Comparison of ENCODE assay signal across 8 cellular contexts in the genomic region with DNA sequence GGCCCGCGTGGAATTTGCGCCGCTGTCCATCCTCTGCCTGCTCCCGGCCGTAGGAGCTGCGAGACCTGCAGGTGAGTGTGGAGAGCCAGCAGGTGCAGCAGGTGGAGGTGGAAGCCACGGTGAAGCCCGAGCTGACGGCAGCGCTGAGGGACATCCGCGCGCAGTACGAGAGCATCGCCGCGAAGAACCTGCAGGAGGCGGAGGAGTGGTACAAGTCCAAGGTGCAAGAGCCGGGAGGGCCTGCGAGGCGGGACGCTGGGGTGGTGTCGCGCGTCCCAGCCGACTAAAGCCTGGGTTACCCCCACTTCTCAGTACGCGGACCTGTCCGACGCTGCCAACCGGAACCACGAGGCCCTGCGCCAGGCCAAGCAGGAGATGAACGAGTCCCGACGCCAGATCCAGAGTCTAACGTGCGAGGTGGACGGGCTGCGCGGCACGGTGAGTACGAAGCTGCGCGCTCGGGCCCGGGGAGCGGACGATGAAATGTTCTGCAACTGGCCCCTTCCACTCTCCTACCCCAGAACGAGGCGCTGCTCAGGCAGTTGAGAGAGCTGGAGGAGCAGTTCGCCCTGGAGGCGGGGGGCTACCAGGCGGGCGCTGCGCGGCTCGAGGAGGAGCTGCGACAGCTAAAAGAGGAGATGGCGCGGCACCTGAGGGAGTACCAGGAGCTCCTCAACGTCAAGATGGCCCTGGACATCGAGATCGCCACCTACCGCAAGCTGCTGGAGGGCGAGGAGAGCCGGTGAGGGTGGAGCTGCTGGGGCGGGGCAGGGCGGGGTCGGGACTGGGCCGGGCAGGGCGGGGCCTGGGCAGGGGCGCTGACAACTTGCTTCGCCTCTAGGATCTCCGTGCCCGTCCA. TPM values are rescaled to one million over a fixed set of nuclear protein-coding genes. Genes with fewer than 3 reads are reported as not detected.
DNase-seq lines count a peak whose midpoint lies in the region; ATAC-seq and TF ChIP-seq lines count a peak whose summit lies in the region.

No MANE protein-coding gene starts in this region.

- peak overlapping the region; percentile 56 for H3K4me3 Mint-ChIP-seq in activated CD4-positive, alpha-beta T cell treated with anti-CD3 and anti-CD28 coated beads, Interleukin-2, amount 10 ng/mL, durations not matched to agents 7 days and 5 days

- peaks cover 35% of the 10 kb centered on the region for H3K4me1 Mint-ChIP-seq in activated CD4-positive, alpha-beta T cell treated with anti-CD3 and anti-CD28 coated beads, Interleukin-2, amount 10 ng/mL, durations not matched to agents 7 days and 5 days

- DNase-seq in GM12865 (ENCODE audit: low read depth): peak; percentile 63
- DNase-seq in NCI-H1930 (lab: John Stamatoyannopoulos, UW): peak; percentile 66 to 72
- DNase-seq in activated CD4-positive, alpha-beta T cell treated with anti-CD3 and anti-CD28 coated beads, Interleukin-2, amount 10 ng/mL, durations not matched to agents 7 days and 5 days: peak; percentile 31
- DNase-seq in germinal center (ENCODE audit: low spot score): peak; percentile 58

- no peaks in the 10 kb centered on the region for H3K9me3 Mint-ChIP-seq in activated CD4-positive, alpha-beta T cell treated with anti-CD3 and anti-CD28 coated beads, Interleukin-2, amount 10 ng/mL, durations not matched to agents 7 days and 5 days

- no peak for TF ChIP-seq CTCF in GM12865 (IDR thresholded peaks at IDR 0.05; ENCODE audit: insufficient read depth, low read depth, low read length, missing control alignments)

- no peak overlapping the region for H3K27ac ChIP-seq in skin epidermis

- no peak overlapping the region for H3K27ac Mint-ChIP-seq in activated CD4-positive, alpha-beta T cell treated with anti-CD3 and anti-CD28 coated beads, Interleukin-2, amount 10 ng/mL, durations not matched to agents 7 days and 5 days

- ATAC-seq in GM19324 (IDR thresholded peaks at IDR 0.05; ENCODE audit: low FRiP score, unreplicated experiment): no peak
- ATAC-seq in HG03196 (IDR thresholded peaks at IDR 0.05; ENCODE audit: unreplicated experiment): no peak
- ATAC-seq in HG03135 (IDR thresholded peaks at IDR 0.05; ENCODE audit: unreplicated experiment): no peak

- POLR2A ChIA-PET in activated CD4-positive, alpha-beta T cell treated with anti-CD3 and anti-CD28 coated beads, Interleukin-2, amount 10 ng/mL, durations not matched to agents 7 days and 5 days (lab: Charles Lee): interaction anchor here (0.7 kb wide), 1 partner anchor 34 kb away, joined by 3 read pairs; no protein-coding TSS in a partner anchor

- H3K4me3 ChIP-seq in GM12865 (ENCODE audit: low read depth, low read length) (no peak overlapping the region), skin epidermis (peak overlapping the region in 6 of 7 experiments; percentile 8 to 26 (median 12))

- H3K36me3 Mint-ChIP-seq in activated CD4-positive, alpha-beta T cell treated with anti-CD3 and anti-CD28 coated beads, Interleukin-2, amount 10 ng/mL, durations not matched to agents 7 days and 5 days (ENCODE audit: low read depth): no peaks in the 10 kb centered on the region

- CTCF ChIA-PET in activated CD4-positive, alpha-beta T cell treated with anti-CD3 and anti-CD28 coated beads, Interleukin-2, amount 10 ng/mL, durations not matched to agents 7 days and 5 days (lab: Charles Lee): interaction anchor here (0.9 to 6.0 kb wide), 15 partner anchors 9 to 266 kb away, joined by 3 to 47 read pairs (median 4); a partner anchor contains a TSS

- peaks cover 51% of the 10 kb centered on the region for H3K27me3 Mint-ChIP-seq in activated CD4-positive, alpha-beta T cell treated with anti-CD3 and anti-CD28 coated beads, Interleukin-2, amount 10 ng/mL, durations not matched to agents 7 days and 5 days

RNA-seq across cellular contexts. Expression of a gene that starts 2.1 kb away (rescaled TPM):
- total RNA-seq in activated CD4-positive, alpha-beta T cell treated with anti-CD3 and anti-CD28 coated beads, Interleukin-2, amount 10 ng/mL, durations not matched to agents 7 days and 5 days: not detected

RNA-seq across cellular contexts. Expression of a gene that starts 26.0 kb away (rescaled TPM):
- total RNA-seq in activated CD4-positive, alpha-beta T cell treated with anti-CD3 and anti-CD28 coated beads, Interleukin-2, amount 10 ng/mL, durations not matched to agents 7 days and 5 days: 100 to 1,000 TPM; 111 to 115 TPM

RNA-seq across cellular contexts. Expression of a gene that starts 32.2 kb away (rescaled TPM):
- 100 to 1,000 TPM; 246 to 278 TPM for total RNA-seq in activated CD4-positive, alpha-beta T cell treated with anti-CD3 and anti-CD28 coated beads, Interleukin-2, amount 10 ng/mL, durations not matched to agents 7 days and 5 days

RNA-seq across cellular contexts. Expression of a gene that starts 39.9 kb away (rescaled TPM):
- total RNA-seq in activated CD4-positive, alpha-beta T cell treated with anti-CD3 and anti-CD28 coated beads, Interleukin-2, amount 10 ng/mL, durations not matched to agents 7 days and 5 days: not detected

RNA-seq across cellular contexts. Expression of a gene that starts 49.6 kb away (rescaled TPM):
- total RNA-seq in activated CD4-positive, alpha-beta T cell treated with anti-CD3 and anti-CD28 coated beads, Interleukin-2, amount 10 ng/mL, durations not matched to agents 7 days and 5 days: not detected
